Comparison of ENCODE assay signal across 23 cellular contexts in the genomic region with DNA sequence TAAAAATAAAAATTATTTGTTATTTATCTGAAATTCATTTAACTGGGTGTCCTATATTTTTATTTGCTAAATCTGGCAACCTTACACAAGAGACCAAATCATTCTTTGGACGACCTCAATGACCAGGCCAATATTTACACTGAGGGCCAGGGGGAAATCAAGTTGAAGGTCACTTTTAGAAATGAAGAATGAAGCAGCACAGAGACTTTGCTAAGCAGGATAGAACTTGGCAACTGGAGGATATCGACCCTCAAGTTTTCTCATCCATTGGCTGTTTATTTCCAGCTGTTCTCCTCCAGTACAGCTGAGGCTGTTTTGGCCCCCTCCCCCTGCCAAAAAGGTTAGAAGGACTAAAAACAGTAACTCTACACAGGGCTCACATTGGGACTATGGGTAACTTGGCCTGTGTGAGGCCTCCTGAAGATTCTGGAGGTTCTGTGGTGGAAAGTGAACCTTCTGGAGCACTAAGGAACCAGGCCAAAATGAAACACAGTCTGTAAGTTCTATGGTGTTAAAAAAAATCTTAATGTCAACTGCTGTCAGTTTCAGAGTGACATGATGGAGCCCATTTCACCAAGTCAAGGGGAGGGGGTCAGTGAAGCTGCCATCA. TPM values are rescaled to one million over a fixed set of nuclear protein-coding genes. Genes with fewer than 3 reads are reported as not detected.
DNase-seq lines count a peak whose midpoint lies in the region; ATAC-seq and TF ChIP-seq lines count a peak whose summit lies in the region.
"Had no signal": no experiment of that assay in that cellular context is flagged by ENCODE, and none has a peak within 500 bp of the region (broad histone marks: within the 10 kb centered on the region; RNA-seq: fewer than 3 reads in every experiment).

No MANE protein-coding gene starts in this region.

- H3K4me3 ChIP-seq in liver (ENCODE audit: low read depth in 1 of 3, low read length in 3 of 3) (no peak overlapping the region), thyroid gland (replicated peaks in 1 of 3) (no peak overlapping the region)
- H3K4me3 ChIP-seq: A549; BLaER1 treated with 17β-estradiol and CSF1 and Interleukin-3, amounts not matched to agents 10 nM and 100 nM; GM12878; GM23338 had no signal

- no peak overlapping the region for H3K4me3 Mint-ChIP-seq in activated T-cell treated with anti-CD3 and anti-CD28 coated beads, Interleukin-2, amount 50 U/mL, for 24 hours
- no peak overlapping the region for H3K4me3 Mint-ChIP-seq in WTC11
- H3K4me3 Mint-ChIP-seq in activated T-helper 17 cell treated with anti-CD3 and anti-CD28 coated beads, Interleukin-2, amount 50 U/mL, for 72 hours: no peak overlapping the region
- H3K4me3 Mint-ChIP-seq: CD14-positive monocyte; CD4-positive, alpha-beta T cell; CD8-positive, alpha-beta memory T cell; GM23338 had no signal

- no peaks in the 10 kb centered on the region for H3K36me3 ChIP-seq in liver (ENCODE audit: control insufficient read depth in 4 of 4, insufficient read depth in 3 of 4, low read depth in 1 of 4, low read length in 3 of 4)
- no peaks in the 10 kb centered on the region for H3K36me3 ChIP-seq in thyroid gland

- H3K27ac Mint-ChIP-seq in activated T-cell treated with anti-CD3 and anti-CD28 coated beads, Interleukin-2, amount 50 U/mL, for 24 hours: peak overlapping the region; percentile 22
- no peak overlapping the region for H3K27ac Mint-ChIP-seq in WTC11
- no peak overlapping the region for H3K27ac Mint-ChIP-seq in activated T-helper 17 cell treated with anti-CD3 and anti-CD28 coated beads, Interleukin-2, amount 50 U/mL, for 72 hours
- H3K27ac Mint-ChIP-seq: CD4-positive, alpha-beta T cell; GM23338 had no signal

- no peaks in the 10 kb centered on the region for H3K9me3 Mint-ChIP-seq in activated T-cell treated with anti-CD3 and anti-CD28 coated beads, Interleukin-2, amount 50 U/mL, for 24 hours
- no peaks in the 10 kb centered on the region for H3K9me3 Mint-ChIP-seq in WTC11
- H3K9me3 Mint-ChIP-seq in activated T-helper 17 cell treated with anti-CD3 and anti-CD28 coated beads, Interleukin-2, amount 50 U/mL, for 72 hours: no peaks in the 10 kb centered on the region
- H3K9me3 Mint-ChIP-seq: CD4-positive, alpha-beta T cell; CD8-positive, alpha-beta memory T cell; GM23338 had no signal

- CTCF ChIA-PET in WTC11 (lab: Charles Lee): no interaction called here

- H3K36me3 Mint-ChIP-seq in activated T-cell treated with anti-CD3 and anti-CD28 coated beads, Interleukin-2, amount 50 U/mL, for 24 hours (ENCODE audit: low read depth): peaks cover 38% of the 10 kb centered on the region
- no peaks in the 10 kb centered on the region for H3K36me3 Mint-ChIP-seq in WTC11
- H3K36me3 Mint-ChIP-seq in activated T-helper 17 cell treated with anti-CD3 and anti-CD28 coated beads, Interleukin-2, amount 50 U/mL, for 72 hours (ENCODE audit: low read depth): peaks cover 5% of the 10 kb centered on the region

- POLR2A ChIA-PET in WTC11 (lab: Charles Lee): no interaction called here

- intact Hi-C loops in thyroid gland (cut with DNase I): no loop called here

- no peak for TF ChIP-seq CTCF in WTC11 (IDR thresholded peaks at IDR 0.05)
- TF ChIP-seq CTCF in liver (IDR thresholded peaks at IDR 0.05; ENCODE audit: low read depth, low read length, missing input control): no peak
- TF ChIP-seq CTCF in thyroid gland (IDR thresholded peaks at IDR 0.05): no peak

- DNase-seq in activated T-cell treated with anti-CD3 and anti-CD28 coated beads, Interleukin-2, amount 50 U/mL, for 24 hours: no peak
- DNase-seq in activated T-cell treated with anti-CD3 and anti-CD28 coated beads, Interleukin-2, amount 50 U/mL, for 1 hour: no peak
- no peak for DNase-seq in WTC11 (ENCODE audit: low spot score)
- no peak for DNase-seq in thyroid gland
- DNase-seq: 8988T; ACHN; AML-193; BE2C; CD4-positive, alpha-beta T cell; CD8-positive, alpha-beta memory T cell; DMS 273 treated with DMSO at 0.1 percent for 48 hours; DMS79; EL; GDM1; HCEC 1CT had no signal

- H3K27me3 Mint-ChIP-seq in activated T-cell treated with anti-CD3 and anti-CD28 coated beads, Interleukin-2, amount 50 U/mL, for 24 hours: no peaks in the 10 kb centered on the region
- no peaks in the 10 kb centered on the region for H3K27me3 Mint-ChIP-seq in WTC11 (ENCODE audit: low read depth)
- no peaks in the 10 kb centered on the region for H3K27me3 Mint-ChIP-seq in activated T-helper 17 cell treated with anti-CD3 and anti-CD28 coated beads, Interleukin-2, amount 50 U/mL, for 72 hours
- H3K27me3 Mint-ChIP-seq: CD4-positive, alpha-beta T cell; CD8-positive, alpha-beta memory T cell had no signal

- peak; percentile 44 to 57 for TF ChIP-seq RAD21 in liver (IDR thresholded peaks at IDR 0.05)

- H3K9me3 ChIP-seq in liver (ENCODE audit: control insufficient read depth in 4 of 4, low read length in 3 of 4): no peaks in the 10 kb centered on the region
- H3K9me3 ChIP-seq in thyroid gland: no peaks in the 10 kb centered on the region
- H3K9me3 ChIP-seq: A549; BE2C; BLaER1 treated with 17β-estradiol and CSF1 and Interleukin-3, amounts not matched to agents 10 nM and 100 nM had no signal

- no peak for TF ChIP-seq POLR2A in thyroid gland (IDR thresholded peaks at IDR 0.05)

- no peaks in the 10 kb centered on the region for H3K27me3 ChIP-seq in liver (ENCODE audit: control insufficient read depth in 4 of 4, insufficient read depth in 4 of 4, low read length in 3 of 4)
- no peaks in the 10 kb centered on the region for H3K27me3 ChIP-seq in thyroid gland
- H3K27me3 ChIP-seq: BE2C; BLaER1 treated with 17β-estradiol and CSF1 and Interleukin-3, amounts not matched to agents 10 nM and 100 nM had no signal

- H3K9ac ChIP-seq in liver (ENCODE audit: low read depth in 1 of 2, low read length in 2 of 2): no peak overlapping the region
- H3K9ac ChIP-seq: BLaER1 treated with 17β-estradiol and CSF1 and Interleukin-3, amounts not matched to agents 10 nM and 100 nM had no signal

- no peaks in the 10 kb centered on the region for H3K4me1 Mint-ChIP-seq in activated T-cell treated with anti-CD3 and anti-CD28 coated beads, Interleukin-2, amount 50 U/mL, for 24 hours (ENCODE audit: low read depth)
- H3K4me1 Mint-ChIP-seq in WTC11: no peaks in the 10 kb centered on the region
- no peaks in the 10 kb centered on the region for H3K4me1 Mint-ChIP-seq in activated T-helper 17 cell treated with anti-CD3 and anti-CD28 coated beads, Interleukin-2, amount 50 U/mL, for 72 hours
- H3K4me1 Mint-ChIP-seq: CD8-positive, alpha-beta memory T cell; GM23338 had no signal

- H3K27ac ChIP-seq in liver (ENCODE audit: low read depth in 1 of 2, low read length in 2 of 2) (peak overlapping the region; percentile 55 to 59), thyroid gland (peak overlapping the region; percentile 18 to 90 (median 59))
- H3K27ac ChIP-seq: A549; BLaER1 treated with 17β-estradiol and CSF1 and Interleukin-3, amounts not matched to agents 10 nM and 100 nM had no signal

- peaks cover 4 to 29% (median 18%) of the 10 kb centered on the region in 4 donors for H3K4me1 ChIP-seq in liver (ENCODE audit: control insufficient read depth in 4 of 4, insufficient read depth in 4 of 4, low read length in 3 of 4)
- H3K4me1 ChIP-seq in thyroid gland: peaks cover 38% of the 10 kb centered on the region in 2 donors
- H3K4me1 ChIP-seq: A549 had no signal

- 25% methylated on average over 2 of the region's 2 CpGs for whole genome bisulfite sequencing in liver
- 84 to 85% methylated on average over 2 of the region's 2 CpGs for WGBS in thyroid gland, 2 donors

- ATAC-seq in WTC11 (no peak), HG02970 (IDR thresholded peaks at IDR 0.05; ENCODE audit: low FRiP score, unreplicated experiment) (no peak)
- no peak for ATAC-seq in activated T-helper 17 cell treated with anti-CD3 and anti-CD28 coated beads, Interleukin-2, amount 50 U/mL, for 72 hours (replicated peaks)
- ATAC-seq: A549, GM12878, GM23338 had no signal

TF ChIP-seq in WTC11, 78 proteins besides CTCF, POLR2A, EP300 and RAD21:
- TF ChIP-seq ATF1 (CRISPR knock-in tag; IDR thresholded peaks at IDR 0.05) (no peak), GABPB1 (CRISPR knock-in tag; IDR thresholded peaks at IDR 0.05) (0 out of 2 replicates have a peak, but pooled peaks have one; percentile 25), SOX15 (CRISPR knock-in tag; IDR thresholded peaks at IDR 0.05) (no peak)

TF ChIP-seq in liver, 16 proteins besides CTCF, POLR2A, EP300 and RAD21 (continues in another document):
- TF ChIP-seq SP1 (IDR thresholded peaks at IDR 0.05) (peak; percentile 61), NR2F2 (IDR thresholded peaks at IDR 0.05) (peak; percentile 40), RXRA (IDR thresholded peaks at IDR 0.05) (peak; percentile 84 to 92), HNF4G (IDR thresholded peaks at IDR 0.05) (peak; percentile 27), MAX (IDR thresholded peaks at IDR 0.05) (peak; percentile 9), TAF1 (conservative IDR thresholded peaks at IDR 0.05) (no peak), HNF4A (conservative IDR thresholded peaks at IDR 0.05) (peak; percentile 76 to 77), JUND (IDR thresholded peaks at IDR 0.05) (no peak)

RNA-seq across cellular contexts. Expression of gene ZFP36L2, which starts 32.2 kb away (rescaled TPM):
- total RNA-seq in WTC11 (2021) (50.4 to 63.4 TPM (median 61.6 TPM) in 3 replicates), liver (10 to 100 TPM; 10.3 to 19.7 TPM), thyroid gland (100 to 1,000 TPM; 146 to 287 (median 172) TPM)
- polyA plus RNA-seq in liver: 10 to 100 TPM; 18.1 to 26.8 TPM
- total RNA-seq in activated T-helper 17 cell treated with anti-CD3 and anti-CD28 coated beads, Interleukin-2, amount 50 U/mL, for 72 hours: 100 to 1,000 TPM in 1 of 2 donors, 10 to 100 TPM in 1; 57.8 to 185 TPM
